In genomic region chr2:36568533-36569246, GRCh38 we compare ENCODE assay signal across 13 cellular contexts. TPM values are rescaled to one million over a fixed set of nuclear protein-coding genes. Genes with fewer than 3 reads are reported as not detected.
A peak's percentile ranks its signal among the peaks of the same experiment; 100 is the strongest.
DNase-seq lines count a peak whose midpoint lies in the region; ATAC-seq and TF ChIP-seq lines count a peak whose summit lies in the region.
"Had no signal": no experiment of that assay in that cellular context is flagged by ENCODE, and none has a peak within 500 bp of the region (broad histone marks: within the 10 kb centered on the region; RNA-seq: fewer than 3 reads in every experiment).

No MANE protein-coding gene starts in this region.

- H3K36me3 ChIP-seq in HCT116 (ENCODE audit: control insufficient read depth in 1 of 2, insufficient read depth in 2 of 2, low read length in 2 of 2) (no peaks in the 10 kb centered on the region; a peak in 1 of 4 replicates), spleen (peaks cover 0 to 88% (median 12%) of the 10 kb centered on the region in 6 donors), HAP-1 (replicated peaks) (peaks cover 6% of the 10 kb centered on the region)
- H3K36me3 ChIP-seq: sigmoid colon had no signal

- H3K27me3 Mint-ChIP-seq in nephron progenitor cell (ENCODE audit: low read depth, poor library complexity) = no peaks in the 10 kb centered on the region

- in situ Hi-C loops in HAP-1 (cut with MboI; ENCODE audit: low sequenced_read_pairs) = no loop called here

- peaks cover 65% of the 10 kb centered on the region for H3K36me3 Mint-ChIP-seq in nephron progenitor cell (ENCODE audit: low read depth)

- DNase-seq in HCT116 (ENCODE audit: low read depth, low spot score) = no peak
- peak; percentile 34 for DNase-seq in fibroblast of villous mesenchyme (ENCODE audit: low read depth)
- no peak for DNase-seq in spleen
- no peak for DNase-seq in HAP-1 (ENCODE audit: low spot score in 2 of 2)
- DNase-seq in nephron progenitor cell = no peak
- DNase-seq: activated effector memory CD4-positive, alpha-beta T cell treated with Interleukin-2 at 50 U/mL for 16 hours; kidney; NCI-H1048; NK-92 treated with Interleukin-12 subunit alpha and Interleukin-12 subunit beta, amount 100 ng/mL, for 24 hours; sigmoid colon had no signal

- H3K27ac ChIP-seq in HCT116 (ENCODE audit: low read depth, low read length) (peak overlapping the region; percentile 52; the same call in 1 of the 2 replicates), VCaP (peak overlapping the region; percentile 63), spleen (peak overlapping the region in 5 of 8 donors; percentile 10 to 60 (median 35))
- H3K27ac ChIP-seq: sigmoid colon had no signal

- no peak overlapping the region for H2AFZ ChIP-seq in HCT116 (ENCODE audit: low read depth, low read length, poor library complexity, severe bottlenecking)

- peaks cover 22% of the 10 kb centered on the region for H3K79me2 ChIP-seq in HCT116 (ENCODE audit: insufficient read depth, low read length)

- TF ChIP-seq POLR2A in HCT116 (IDR thresholded peaks at IDR 0.05; ENCODE audit: borderline replicate concordance, extremely low read depth, insufficient read depth, insufficient read length) (no peak), spleen (IDR thresholded peaks at IDR 0.05) (no peak)

- POLR2A ChIA-PET in HCT116 (lab: Charles Lee) = interaction anchor here (1.8 kb wide), 1 partner anchor 81 kb away, joined by 7 read pairs; no protein-coding TSS in a partner anchor

- H3K27me3 ChIP-seq in HCT116 (ENCODE audit: insufficient read depth, low read length) = no peaks in the 10 kb centered on the region
- H3K27me3 ChIP-seq in spleen (replicated peaks in 1 of 7) = no peaks in the 10 kb centered on the region
- no peaks in the 10 kb centered on the region for H3K27me3 ChIP-seq in HAP-1 (ENCODE audit: low read depth)
- H3K27me3 ChIP-seq: sigmoid colon had no signal

- intact Hi-C loops in HCT116 (cut with micrococcal nuclease) (loop anchor here (10.0 kb wide), 1 partner anchor 214 kb away; the partner anchor contains the start of gene CRIM1), spleen (cut with DNase I; ENCODE audit: low total_unique reads) (no loop called here)

- H3K4me2 ChIP-seq in HCT116 (ENCODE audit: low read length) = peak overlapping the region; percentile 68

- H3K27ac Mint-ChIP-seq in nephron progenitor cell = no peak overlapping the region

- TF ChIP-seq RAD21 in HCT116 (IDR thresholded peaks at IDR 0.05; ENCODE audit: low read depth) = no peak

- CTCF ChIA-PET in HCT116 (lab: Charles Lee) = interaction anchor here (1.1 to 1.3 kb wide), 2 partner anchors 10 to 211 kb away, joined by 3 read pairs; no protein-coding TSS in a partner anchor

- no peak for TF ChIP-seq CTCF in HCT116 (IDR thresholded peaks at IDR 0.05 in 2 of 3, conservative IDR thresholded peaks at IDR 0.05 in 1 of 3; ENCODE audit: borderline replicate concordance in 1 of 3, insufficient read depth in 1 of 3, low read depth in 2 of 3, low read length in 2 of 3)
- TF ChIP-seq CTCF in VCaP (conservative IDR thresholded peaks at IDR 0.05) = no peak
- TF ChIP-seq CTCF in fibroblast of villous mesenchyme (IDR thresholded peaks at IDR 0.05; ENCODE audit: insufficient read depth, low read depth, low read length) = no peak
- no peak for TF ChIP-seq CTCF in spleen (IDR thresholded peaks at IDR 0.05 in 8 of 11, conservative IDR thresholded peaks at IDR 0.05 in 3 of 11)
- TF ChIP-seq CTCF in nephron progenitor cell (IDR thresholded peaks at IDR 0.05) = no peak

- H3K9me2 ChIP-seq in HCT116 (ENCODE audit: insufficient read depth) = no peaks in the 10 kb centered on the region

- RAD21 ChIA-PET in HCT116 (lab: Charles Lee; ENCODE audit: low non-redundant PET in 1 of 2, low total read pairs in 2 of 2, uncharacterized antibody in 2 of 2, unreplicated experiment in 2 of 2) = no interaction called here

- H3K4me1 Mint-ChIP-seq in nephron progenitor cell = peaks cover 58% of the 10 kb centered on the region

- no peaks in the 10 kb centered on the region for H3K9me3 Mint-ChIP-seq in nephron progenitor cell

- H3K4me3 Mint-ChIP-seq in nephron progenitor cell = no peak overlapping the region

- H3K4me3 ChIP-seq in HCT116 (replicated peaks in 1 of 2; ENCODE audit: low read depth in 1 of 2, low read length in 2 of 2) (peak overlapping the region; percentile 11 to 27; a peak in 3 of 4 replicates), fibroblast of villous mesenchyme (ENCODE audit: low read depth, low read length) (no peak overlapping the region), spleen (no peak overlapping the region), HAP-1 (no peak overlapping the region)
- H3K4me3 ChIP-seq: sigmoid colon had no signal

- H3K4me1 ChIP-seq in HCT116 (ENCODE audit: control insufficient read depth in 1 of 2, insufficient read depth in 2 of 2, low read length in 2 of 2) = peaks cover 29 to 53% of the 10 kb centered on the region in 2 experiments
- peaks cover 0 to 14% (median 5%) of the 10 kb centered on the region in 6 donors for H3K4me1 ChIP-seq in spleen
- 0 out of 2 replicates have a peak, but pooled peaks cover 2% of the 10 kb centered on the region for H3K4me1 ChIP-seq in HAP-1

- H3K9me3 ChIP-seq in HCT116 (ENCODE audit: control insufficient read depth in 1 of 2, insufficient read depth in 1 of 2, low read depth in 1 of 2, low read length in 2 of 2) (no peaks in the 10 kb centered on the region), spleen (no peaks in the 10 kb centered on the region), HAP-1 (no peaks in the 10 kb centered on the region)
- H3K9me3 ChIP-seq: sigmoid colon had no signal

- ATAC-seq in HCT116 (peak; percentile 76), HG02678 (IDR thresholded peaks at IDR 0.05; ENCODE audit: unreplicated experiment) (no peak), GM21717 (IDR thresholded peaks at IDR 0.05; ENCODE audit: unreplicated experiment) (no peak)

- BruUV-seq in HCT116 (replicated peaks; lab: Mats Ljungman, UMichigan) = no TSS peak

- WGBS in spleen, 5 donors = 63 to 80% (median 72%) methylated on average over 6 of the region's 6 CpGs

- peak overlapping the region; percentile 56 for H3K9ac ChIP-seq in HCT116 (ENCODE audit: low read length)

- H4K20me1 ChIP-seq in HCT116 (ENCODE audit: insufficient read depth) = no peaks in the 10 kb centered on the region

TF ChIP-seq in HCT116, 20 proteins besides CTCF, POLR2A, EP300 and RAD21:
- TF ChIP-seq JUND (IDR thresholded peaks at IDR 0.05) (peak; percentile 57; the same call in 1 of the 2 replicates), CBX3 (IDR thresholded peaks at IDR 0.05; ENCODE audit: low read depth) (0 out of 2 replicates have a peak, but pooled peaks have one; percentile 44), POLR2AphosphoS5 (IDR thresholded peaks at IDR 0.05; ENCODE audit: low read depth, low read length) (no peak), FOSL1 (IDR thresholded peaks at IDR 0.05; ENCODE audit: low read depth) (peak; percentile 43; the same call in 1 of the 2 replicates), SP1 (IDR thresholded peaks at IDR 0.05; ENCODE audit: low read depth) (peak; percentile 54; the same call in 1 of the 2 replicates)

RNA-seq across cellular contexts. Expression of gene FEZ2, which starts 29.3 kb away (rescaled TPM):
- total RNA-seq in HCT116 (2021; ENCODE audit: unreplicated experiment) (14.8 TPM), fibroblast of villous mesenchyme (53.1 and 56.6 TPM in 2 replicates), spleen (10 to 100 TPM; 46.3 to 76.9 (median 59.3) TPM)
- polyA plus RNA-seq in HCT116 (2012) = 6.9 and 9.6 TPM in 2 replicates
- 10 to 100 TPM; 12.2 to 35.8 (median 22.6) TPM for polyA plus RNA-seq in spleen

Comparison
In these comparisons a context has a peak if more than half of its experiments do, and no peak if none do; other contexts are left out.
1. H3K4me3 ChIP-seq: peak in HCT116 (2 of 2); none in fibroblast of villous mesenchyme (single experiment), spleen (0 of 8) and HAP-1 (single experiment).
2. Peak in every context shown above with its lines, with median percentiles within 50 percentile points of each other: H3K27ac ChIP-seq.